In genomic region chr4:82739292-82740190, GRCh38 we compare ENCODE assay signal across 8 cellular contexts. TPM values are rescaled to one million over a fixed set of nuclear protein-coding genes. Genes with fewer than 3 reads are reported as not detected.
DNase-seq lines count a peak whose midpoint lies in the region; ATAC-seq and TF ChIP-seq lines count a peak whose summit lies in the region.

No MANE protein-coding gene starts in this region.

- H3K9ac ChIP-seq in Loucy (ENCODE audit: low read depth, low read length, poor library complexity, severe bottlenecking) = no peak overlapping the region

- no peaks in the 10 kb centered on the region for H3F3A ChIP-seq in Loucy (ENCODE audit: low read depth)

- no peak overlapping the region for H3K27ac Mint-ChIP-seq in activated CD4-positive, alpha-beta T cell treated with anti-CD3 and anti-CD28 coated beads for 36 hours

- no peaks in the 10 kb centered on the region for H4K20me1 ChIP-seq in Loucy (ENCODE audit: insufficient read depth, low read length, poor library complexity, severe bottlenecking)

- TF ChIP-seq CTCF in GM12864 (IDR thresholded peaks at IDR 0.05; ENCODE audit: low read depth, low read length, missing control alignments) (peak; percentile 100), Loucy (conservative IDR thresholded peaks at IDR 0.05; ENCODE audit: low read length) (peak; percentile 100), lung (IDR thresholded peaks at IDR 0.05; ENCODE audit: control extremely low read depth, extremely low read depth) (peak; percentile 96)

- H3K4me1 Mint-ChIP-seq in activated CD4-positive, alpha-beta T cell treated with anti-CD3 and anti-CD28 coated beads for 36 hours = no peaks in the 10 kb centered on the region

- H3K9me3 Mint-ChIP-seq in activated CD4-positive, alpha-beta T cell treated with anti-CD3 and anti-CD28 coated beads for 36 hours (ENCODE audit: low read depth) = no peaks in the 10 kb centered on the region

- CTCF ChIA-PET in activated CD4-positive, alpha-beta T cell treated with anti-CD3 and anti-CD28 coated beads for 36 hours (lab: Charles Lee) = interaction anchor here (0.6 to 4.7 kb wide), 50 partner anchors 9 to 1657 kb away, joined by 3 to 58 read pairs (median 4); no protein-coding TSS in a partner anchor

- no peak overlapping the region for H3K4me3 Mint-ChIP-seq in activated CD4-positive, alpha-beta T cell treated with anti-CD3 and anti-CD28 coated beads for 36 hours

- H3K4me3 ChIP-seq in GM12864 (ENCODE audit: low read depth, low read length) (no peak overlapping the region), Loucy (ENCODE audit: low read length, poor library complexity, severe bottlenecking) (no peak overlapping the region), lung (no peak overlapping the region)

- no peak overlapping the region for H2AFZ ChIP-seq in Loucy (ENCODE audit: low read length)

- no peaks in the 10 kb centered on the region for H3K9me2 ChIP-seq in Loucy (replicated peaks; ENCODE audit: low read depth, low read length)

- H3K27me3 Mint-ChIP-seq in activated CD4-positive, alpha-beta T cell treated with anti-CD3 and anti-CD28 coated beads for 36 hours = peaks cover 4% of the 10 kb centered on the region

- H3K4me2 ChIP-seq in Loucy (ENCODE audit: low read depth, low read length, poor library complexity, severe bottlenecking) = no peak overlapping the region

- H3K27ac ChIP-seq in lung (ENCODE audit: low read depth in 1 of 2, low read length in 1 of 2) = no peak overlapping the region

- POLR2A ChIA-PET in activated CD4-positive, alpha-beta T cell treated with anti-CD3 and anti-CD28 coated beads for 36 hours (lab: Charles Lee) = no interaction called here

- no peaks in the 10 kb centered on the region for H3K27me3 ChIP-seq in Loucy (ENCODE audit: insufficient read depth, low read length, poor library complexity, severe bottlenecking)
- no peaks in the 10 kb centered on the region for H3K27me3 ChIP-seq in lung (ENCODE audit: control insufficient read depth, insufficient read depth)

- ATAC-seq in activated CD4-positive, alpha-beta T cell treated with anti-CD3 and anti-CD28 coated beads for 36 hours = peak; percentile 100
- ATAC-seq in lung (ENCODE audit: insufficient read depth, low FRiP score) = peak; percentile 95

- 59 to 63% methylated on average over 23 of the region's 23 CpGs for WGBS in lung, 2 donors

- intact Hi-C loops in activated CD4-positive, alpha-beta T cell treated with anti-CD3 and anti-CD28 coated beads for 36 hours (cut with DNase I, micrococcal nuclease) = loop anchor here (1.0 to 5.0 kb wide), 2 partner anchors 277 to 1332 kb away; no protein-coding TSS in a partner anchor

- H3K4me1 ChIP-seq in Loucy (ENCODE audit: insufficient read depth, low read length, poor library complexity, severe bottlenecking) (no peaks in the 10 kb centered on the region), lung (ENCODE audit: control insufficient read depth in 2 of 2, insufficient read depth in 2 of 2, low read length in 2 of 2) (no peaks in the 10 kb centered on the region)

- no peaks in the 10 kb centered on the region for H3K36me3 Mint-ChIP-seq in activated CD4-positive, alpha-beta T cell treated with anti-CD3 and anti-CD28 coated beads for 36 hours (ENCODE audit: low read depth)

- H3K36me3 ChIP-seq in Loucy (ENCODE audit: insufficient read depth, low read length) (no peaks in the 10 kb centered on the region), lung (ENCODE audit: control insufficient read depth in 2 of 2, insufficient read depth in 2 of 2, low read length in 2 of 2) (no peaks in the 10 kb centered on the region)

- no peaks in the 10 kb centered on the region for H3K79me2 ChIP-seq in Loucy (ENCODE audit: insufficient read depth, low read length)

- DNase-seq in GM12864 (ENCODE audit: low read depth) (peak; percentile 29), H4 (ENCODE audit: low spot score) (peak; percentile 61), dermis blood vessel endothelial cell (peak; percentile 93), lung (ENCODE audit: low spot score) (peak; percentile 74), RKO (ENCODE audit: low spot score) (no peak)
- peak; percentile 92 for DNase-seq in activated CD4-positive, alpha-beta T cell treated with anti-CD3 and anti-CD28 coated beads for 36 hours
- peak; percentile 62 to 63 for DNase-seq in stimulated activated CD8-positive, alpha-beta memory T cell treated with anti-CD3 and anti-CD28 coated beads, Interleukin-15, amount 100 ng/mL, for 48 hours (ENCODE audit: low read depth in 2 of 2)

- H3K9me3 ChIP-seq in Loucy (ENCODE audit: insufficient read depth, low read depth, low read length) = no peaks in the 10 kb centered on the region
- H3K9me3 ChIP-seq in lung (ENCODE audit: control insufficient read depth in 2 of 2, insufficient read depth in 1 of 2, low read length in 1 of 2) = no peaks in the 10 kb centered on the region

RNA-seq across cellular contexts. Expression of gene SCD5, which starts 59.1 kb away (rescaled TPM):
- 13.8 and 14.5 TPM in 2 replicates for total RNA-seq in H4 (2014; rRNA removed; shearing (Covaris generic))
- 1 to 10 TPM; 1.3 to 1.7 TPM for total RNA-seq in activated CD4-positive, alpha-beta T cell treated with anti-CD3 and anti-CD28 coated beads for 36 hours
- total RNA-seq in dermis blood vessel endothelial cell (55.6 and 60.1 TPM in 2 replicates), lung (10 to 100 TPM; 21.4 to 22.6 TPM)
- polyA plus RNA-seq in lung = 1 to 10 TPM; 5.0 to 6.2 TPM
